Comparison of ENCODE assay signal across 12 cellular contexts in genomic region chr9:133357656-133358055, GRCh38. TPM values are rescaled to one million over a fixed set of nuclear protein-coding genes. Genes with fewer than 3 reads are reported as not detected.
A peak's percentile ranks its signal among the peaks of the same experiment; 100 is the strongest.
DNase-seq lines count a peak whose midpoint lies in the region; ATAC-seq and TF ChIP-seq lines count a peak whose summit lies in the region.
"Had no signal": no experiment of that assay in that cellular context is flagged by ENCODE, and none has a peak within 500 bp of the region (broad histone marks: within the 10 kb centered on the region; RNA-seq: fewer than 3 reads in every experiment).

No MANE protein-coding gene starts in this region.

- H3K4me1 ChIP-seq in PC-9 (replicated peaks; ENCODE audit: insufficient read depth): peaks cover 16% of the 10 kb centered on the region
- H3K4me1 ChIP-seq in skeletal muscle tissue (ENCODE audit: control insufficient read depth in 3 of 3, insufficient read depth in 3 of 3, low read length in 3 of 3): peaks cover 26 to 46% (median 35%) of the 10 kb centered on the region in 3 donors

- no peak overlapping the region for H2AFZ ChIP-seq in PC-9
- H2AFZ ChIP-seq: parathyroid adenoma had no signal

- H3K79me2 ChIP-seq in PC-9 (ENCODE audit: low read depth): peaks cover 24% of the 10 kb centered on the region
- H3K79me2 ChIP-seq: parathyroid adenoma had no signal

- no peak for DNase-seq in activated T-cell treated with anti-CD3 and anti-CD28 coated beads, Interleukin-2, amount 50 U/mL, for 4 hours
- DNase-seq in activated T-cell treated with anti-CD3 and anti-CD28 coated beads for 4 hours (no peak), PC-9 (no peak), epithelial cell of esophagus (ENCODE audit: low read depth) (no peak), GM10248 (ENCODE audit: extremely low spot score) (no peak)
- DNase-seq: AML-193, HCEC 1CT had no signal

- H3K27me3 ChIP-seq in PC-9 (ENCODE audit: insufficient read depth, low read depth) (no peaks in the 10 kb centered on the region), skeletal muscle tissue (ENCODE audit: control insufficient read depth in 3 of 3, insufficient read depth in 3 of 3, low read length in 3 of 3) (no peaks in the 10 kb centered on the region)
- H3K27me3 ChIP-seq: ascending aorta had no signal

- peaks cover 25% of the 10 kb centered on the region for H3K36me3 Mint-ChIP-seq in activated T-cell treated with anti-CD3 and anti-CD28 coated beads, Interleukin-2, amount 50 U/mL, for 4 hours (ENCODE audit: insufficient read depth)

- no peaks in the 10 kb centered on the region for H3K9me2 ChIP-seq in PC-9 (ENCODE audit: insufficient read depth)

- intact Hi-C loops in PC-9 (cut with micrococcal nuclease; ENCODE audit: unreplicated experiment): loop anchor here (2.0 to 5.0 kb wide), 3 partner anchors 17 to 130 kb away; no protein-coding TSS in a partner anchor

- peaks cover 51% of the 10 kb centered on the region for H3K4me1 Mint-ChIP-seq in activated T-cell treated with anti-CD3 and anti-CD28 coated beads, Interleukin-2, amount 50 U/mL, for 4 hours (ENCODE audit: low read depth)

- H3F3A ChIP-seq in PC-9 (ENCODE audit: insufficient read depth, low read depth): peaks cover 49% of the 10 kb centered on the region

- no peak overlapping the region for H3K27ac ChIP-seq in PC-9
- H3K27ac ChIP-seq in skeletal muscle tissue (ENCODE audit: low read depth, low read length): no peak overlapping the region

- H3K9ac ChIP-seq in skeletal muscle tissue (ENCODE audit: low read depth in 1 of 3, low read length in 3 of 3): peak overlapping the region in 2 of 3 donors; percentile 36 to 82
- H3K9ac ChIP-seq: parathyroid adenoma had no signal

- H3K27me3 Mint-ChIP-seq in activated T-cell treated with anti-CD3 and anti-CD28 coated beads, Interleukin-2, amount 50 U/mL, for 4 hours (ENCODE audit: low read depth): no peaks in the 10 kb centered on the region

- peaks cover 30% of the 10 kb centered on the region for H4K20me1 ChIP-seq in PC-9 (ENCODE audit: insufficient read depth)

- H3K9me3 ChIP-seq in PC-9 (ENCODE audit: insufficient read depth, low read depth) (no peaks in the 10 kb centered on the region), skeletal muscle tissue (ENCODE audit: control insufficient read depth in 3 of 3, low read length in 3 of 3) (no peaks in the 10 kb centered on the region)
- H3K9me3 ChIP-seq: ascending aorta had no signal

- peak overlapping the region; percentile 88; the same call in 1 of the 2 replicates for H3K4me3 ChIP-seq in PC-9
- H3K4me3 ChIP-seq in epithelial cell of esophagus (ENCODE audit: low read length): peak overlapping the region; percentile 69
- peak overlapping the region; percentile 65 to 81 (median 76) for H3K4me3 ChIP-seq in skeletal muscle tissue (ENCODE audit: low read length in 3 of 3)

- POLR2A ChIA-PET in PC-9 (lab: Charles Lee; ENCODE audit: unreplicated experiment): no interaction called here
- POLR2A ChIA-PET in GM10248 (lab: Yijun Ruan, JAX): interaction anchor here (1.9 to 2.8 kb wide), 2 partner anchors 9 to 10 kb away, joined by 9 to 14 read pairs; partner anchors contain the start of genes MED22 and RPL7A

- H3K4me3 Mint-ChIP-seq in activated T-cell treated with anti-CD3 and anti-CD28 coated beads, Interleukin-2, amount 50 U/mL, for 4 hours: peak overlapping the region; percentile 80

- CTCF ChIA-PET in PC-9 (lab: Charles Lee) (interaction anchor here (0.7 kb wide), 1 partner anchor 91 kb away, joined by 4 read pairs; no protein-coding TSS in a partner anchor), GM10248 (lab: Yijun Ruan, JAX) (interaction anchor here (1.9 kb wide), 1 partner anchor 9 kb away, joined by 6 read pairs; no protein-coding TSS in a partner anchor)

- ATAC-seq in activated T-cell treated with anti-CD3 and anti-CD28 coated beads, Interleukin-2, amount 50 U/mL, for 4 hours: no peak
- ATAC-seq in HG03469 (IDR thresholded peaks at IDR 0.05; ENCODE audit: unreplicated experiment): no peak
- no peak for ATAC-seq in GM18867 (IDR thresholded peaks at IDR 0.05; ENCODE audit: unreplicated experiment)

- TF ChIP-seq CTCF in PC-9 (conservative IDR thresholded peaks at IDR 0.05) (no peak), epithelial cell of esophagus (IDR thresholded peaks at IDR 0.05; ENCODE audit: insufficient read depth, low read depth, low read length, missing control alignments) (no peak), GM10248 (IDR thresholded peaks at IDR 0.05; ENCODE audit: control extremely low read depth, extremely low read depth, low read depth, missing control alignments) (no peak)

- 0 out of 2 replicates have a peak, but pooled peaks cover 7% of the 10 kb centered on the region for H3K36me3 ChIP-seq in PC-9 (ENCODE audit: low read depth)
- H3K36me3 ChIP-seq in skeletal muscle tissue (ENCODE audit: control insufficient read depth in 3 of 3, insufficient read depth in 3 of 3, low read length in 3 of 3): peaks cover 46 to 54% (median 47%) of the 10 kb centered on the region in 3 donors

- no TSS peak for BruUV-seq in PC-9 (replicated peaks; lab: Mats Ljungman, UMichigan)

- no peaks in the 10 kb centered on the region for H3K9me3 Mint-ChIP-seq in activated T-cell treated with anti-CD3 and anti-CD28 coated beads, Interleukin-2, amount 50 U/mL, for 4 hours

- H3K4me2 ChIP-seq in PC-9: peak overlapping the region; percentile 98

RNA-seq across cellular contexts. Expression of gene SURF2, which starts 1.3 kb away (rescaled TPM):
- 10 to 100 TPM; 48.0 to 64.1 (median 57.9) TPM for total RNA-seq in activated T-cell treated with anti-CD3 and anti-CD28 coated beads, Interleukin-2, amount 50 U/mL, for 4 hours
- total RNA-seq in PC-9 (2021) (18.1 and 28.6 TPM in 2 replicates), skeletal muscle tissue (12.5 TPM)

RNA-seq across cellular contexts. Expression of gene SURF1, which starts 1.4 kb away (rescaled TPM):
- total RNA-seq in activated T-cell treated with anti-CD3 and anti-CD28 coated beads, Interleukin-2, amount 50 U/mL, for 4 hours: 10 to 100 TPM; 24.1 to 37.1 (median 30.6) TPM
- total RNA-seq in PC-9 (2021): 57.7 and 69.1 TPM in 2 replicates
- 24.5 TPM for total RNA-seq in skeletal muscle tissue

RNA-seq across cellular contexts. Expression of gene RPL7A, which starts 9.6 kb away (rescaled TPM):
- 1,000 to 10,000 TPM; 3,573 to 3,630 (median 3,625) TPM for total RNA-seq in activated T-cell treated with anti-CD3 and anti-CD28 coated beads, Interleukin-2, amount 50 U/mL, for 4 hours
- total RNA-seq in PC-9 (2021) (2,381 and 2,937 TPM in 2 replicates), skeletal muscle tissue (2,342 TPM)

RNA-seq across cellular contexts. Expression of gene MED22, which starts 9.7 kb away (rescaled TPM):
- total RNA-seq in activated T-cell treated with anti-CD3 and anti-CD28 coated beads, Interleukin-2, amount 50 U/mL, for 4 hours: 10 to 100 TPM; 52.8 to 58.6 (median 55.3) TPM
- total RNA-seq in PC-9 (2021) (38.2 and 38.7 TPM in 2 replicates), skeletal muscle tissue (13.0 TPM)

RNA-seq across cellular contexts. Expression of gene SURF4, which starts 18.2 kb away (rescaled TPM):
- total RNA-seq in activated T-cell treated with anti-CD3 and anti-CD28 coated beads, Interleukin-2, amount 50 U/mL, for 4 hours: 100 to 1,000 TPM; 235 to 292 (median 255) TPM
- total RNA-seq in PC-9 (2021) (199 and 233 TPM in 2 replicates), skeletal muscle tissue (166 TPM)
